Comparison of ENCODE assay signal across 17 cellular contexts in the genomic region with DNA sequence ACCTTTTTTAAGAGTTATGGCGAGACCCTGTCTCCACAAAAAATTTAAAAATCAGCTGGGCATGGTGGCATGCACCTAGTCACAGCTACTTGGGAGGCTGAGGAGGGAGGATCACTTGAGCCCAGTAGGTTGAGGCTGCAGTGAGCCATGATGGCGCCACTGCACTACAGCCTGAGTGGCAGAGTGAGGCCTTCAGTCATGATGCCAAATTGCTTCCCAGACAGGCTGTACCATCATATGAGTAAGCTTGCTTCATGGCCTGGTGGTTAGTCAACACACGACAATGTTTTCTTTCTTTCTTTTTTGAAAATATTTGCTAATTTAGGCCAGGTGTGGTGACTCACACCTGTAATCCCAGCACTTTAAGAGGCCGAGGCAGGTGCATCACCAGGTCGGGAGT. TPM values are rescaled to one million over a fixed set of nuclear protein-coding genes. Genes with fewer than 3 reads are reported as not detected.
DNase-seq lines count a peak whose midpoint lies in the region; FAIRE-seq and TF ChIP-seq lines count a peak whose summit lies in the region.
"Had no signal": no experiment of that assay in that cellular context is flagged by ENCODE, and none has a peak within 500 bp of the region (broad histone marks: within the 10 kb centered on the region; RNA-seq: fewer than 3 reads in every experiment).

No MANE protein-coding gene starts in this region.

- no peak for FAIRE-seq in RCC 7860 (lab: Jason Lieb, UNC)

- peak; percentile 19 for DNase-seq in ELR (ENCODE audit: low read depth)
- peak; percentile 27 for DNase-seq in LHCN-M2 (ENCODE audit: low read depth)
- peak; percentile 21 for DNase-seq in amniotic epithelial cell (ENCODE audit: low read depth)
- DNase-seq in fibroblast of mammary gland (ENCODE audit: low read depth), result peak; percentile 45
- no peak for DNase-seq in NCI-H524 treated with DMSO at 0.1 percent for 48 hours (lab: John Stamatoyannopoulos, UW)
- no peak for DNase-seq in RCC 7860 (ENCODE audit: low spot score)
- DNase-seq in GM10266 (ENCODE audit: extremely low spot score), result no peak
- no peak for DNase-seq in activated gamma-delta T cell treated with Interleukin-2 at 50 U/mL for 16 hours
- DNase-seq: Caco-2; CD4-positive, CD25-positive, alpha-beta regulatory T cell; DMS153; KG1; MG63; NCI-H1092; NCI-H146; NCI-H2081 treated with DMSO at 0.1 percent for 48 hours; NCI-H524 had no signal

- H3K4me3 ChIP-seq in fibroblast of mammary gland (ENCODE audit: control insufficient read depth, low read depth, low read length), result no peak overlapping the region
- H3K4me3 ChIP-seq: MG63 had no signal

- no peak for TF ChIP-seq CTCF in fibroblast of mammary gland (conservative IDR thresholded peaks at IDR 0.05; ENCODE audit: control insufficient read depth, insufficient read depth, low read depth, low read length)
- no peak for TF ChIP-seq CTCF in GM10266 (IDR thresholded peaks at IDR 0.05; ENCODE audit: control insufficient read depth, insufficient read depth, low read depth, missing control alignments)

RNA-seq across cellular contexts. Expression of a gene that starts 12.5 kb away (rescaled TPM):
- 84.2 and 116 TPM in 2 replicates for total RNA-seq in LHCN-M2 (2014; rRNA removed)
- 85.6 TPM for polyA plus RNA-seq in LHCN-M2 (2012)

RNA-seq across cellular contexts. Expression of a gene that starts 50.7 kb away (rescaled TPM):
- 41.9 and 47.8 TPM in 2 replicates for total RNA-seq in LHCN-M2 (2014; rRNA removed)
- polyA plus RNA-seq in LHCN-M2 (2012), result 14.0 TPM

Comparison
In these comparisons a context has a peak if more than half of its experiments do, and no peak if none do; other contexts are left out.
1. DNase-seq: peak in ELR (single experiment), LHCN-M2 (single experiment), amniotic epithelial cell (single experiment) and fibroblast of mammary gland (single experiment); none in NCI-H524 treated with DMSO at 0.1 percent for 48 hours (single experiment), RCC 7860 (single experiment), GM10266 (single experiment) and activated gamma-delta T cell treated with Interleukin-2 at 50 U/mL for 16 hours (single experiment).